ENCODE assay signal across 19 cellular contexts in the genomic region with DNA sequence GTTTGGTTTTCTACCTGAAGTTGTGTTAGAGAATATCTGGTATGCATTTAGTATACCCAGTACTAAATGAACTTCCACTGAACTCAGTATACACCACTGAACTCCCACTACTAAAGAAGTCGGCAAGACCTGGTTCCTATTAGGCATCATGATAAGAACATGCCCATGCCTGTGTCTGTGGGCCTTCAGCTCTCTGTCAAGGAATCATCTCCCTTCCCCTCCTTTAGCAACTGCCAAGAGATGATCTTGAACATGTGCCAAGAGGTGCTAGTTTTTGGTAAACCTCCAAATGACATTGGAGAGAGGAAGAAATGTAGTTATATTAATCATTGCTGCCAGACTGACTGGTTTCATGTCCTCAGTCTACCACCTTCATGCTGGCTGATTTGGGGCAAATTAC.
DNase-seq lines count a peak whose midpoint lies in the region; ATAC-seq and TF ChIP-seq lines count a peak whose summit lies in the region.
"Had no signal": no experiment of that assay in that cellular context is flagged by ENCODE, and none has a peak within 500 bp of the region (broad histone marks: within the 10 kb centered on the region; RNA-seq: fewer than 3 reads in every experiment).

No MANE protein-coding gene starts in this region.

- peak overlapping the region; percentile 78 for H3K27ac Mint-ChIP-seq in mesothelial cell of epicardium
- H3K27ac Mint-ChIP-seq: CD8-positive, alpha-beta T cell had no signal

- peaks cover 26% of the 10 kb centered on the region for H3K4me1 Mint-ChIP-seq in mesothelial cell of epicardium

- ATAC-seq in GM19023 (IDR thresholded peaks at IDR 0.05; ENCODE audit: unreplicated experiment), result no peak
- ATAC-seq: CD8-positive, alpha-beta T cell; HepG2 had no signal

- no peaks in the 10 kb centered on the region for H3K27me3 Mint-ChIP-seq in mesothelial cell of epicardium (ENCODE audit: low read depth)

- no peak for TF ChIP-seq CTCF in mesothelial cell of epicardium (IDR thresholded peaks at IDR 0.05; ENCODE audit: unreplicated experiment)

- peaks cover 2% of the 10 kb centered on the region for H3K36me3 Mint-ChIP-seq in mesothelial cell of epicardium
- H3K36me3 Mint-ChIP-seq: CD8-positive, alpha-beta T cell had no signal

- DNase-seq in NCI-H1105 treated with DMSO at 0.1 percent for 48 hours (lab: John Stamatoyannopoulos, UW) (peak; percentile 1), NCI-H1105 (lab: John Stamatoyannopoulos, UW) (no peak), NCI-H446 (lab: John Stamatoyannopoulos, UW) (peak; percentile 53 to 83), cerebellar cortex (ENCODE audit: low spot score) (peak; percentile 6), mesothelial cell of epicardium (ENCODE audit: low spot score in 2 of 2, unreplicated experiment in 2 of 2) (no peak)
- no peak for DNase-seq in activated naive CD4-positive, alpha-beta T cell treated with Interleukin-2 at 50 U/mL for 16 hours
- DNase-seq in activated naive CD4-positive, alpha-beta T cell (lab: John Stamatoyannopoulos, UW), result no peak
- DNase-seq: 8988T; CD8-positive, alpha-beta T cell; DMS79 treated with DMSO at 0.1 percent for 48 hours; GDM1; KG1; MG63; NCI-H1092; NCI-H1694; NCI-H2227 treated with DMSO at 0.1 percent for 48 hours; RPMI8226 had no signal

- no peaks in the 10 kb centered on the region for H3K9me3 Mint-ChIP-seq in mesothelial cell of epicardium

- no peak overlapping the region for H3K4me3 Mint-ChIP-seq in mesothelial cell of epicardium
- H3K4me3 Mint-ChIP-seq: CD8-positive, alpha-beta T cell had no signal

Comparison
In these comparisons a context has a peak if more than half of its experiments do, and no peak if none do; other contexts are left out.
1. DNase-seq: peak in NCI-H1105 treated with DMSO at 0.1 percent for 48 hours (single experiment), NCI-H446 (2 of 2) and cerebellar cortex (single experiment); none in NCI-H1105 (single experiment), mesothelial cell of epicardium (0 of 2), activated naive CD4-positive, alpha-beta T cell treated with Interleukin-2 at 50 U/mL for 16 hours (single experiment) and activated naive CD4-positive, alpha-beta T cell (0 of 4).